ENCODE assay signal across 25 cellular contexts in the genomic region with DNA sequence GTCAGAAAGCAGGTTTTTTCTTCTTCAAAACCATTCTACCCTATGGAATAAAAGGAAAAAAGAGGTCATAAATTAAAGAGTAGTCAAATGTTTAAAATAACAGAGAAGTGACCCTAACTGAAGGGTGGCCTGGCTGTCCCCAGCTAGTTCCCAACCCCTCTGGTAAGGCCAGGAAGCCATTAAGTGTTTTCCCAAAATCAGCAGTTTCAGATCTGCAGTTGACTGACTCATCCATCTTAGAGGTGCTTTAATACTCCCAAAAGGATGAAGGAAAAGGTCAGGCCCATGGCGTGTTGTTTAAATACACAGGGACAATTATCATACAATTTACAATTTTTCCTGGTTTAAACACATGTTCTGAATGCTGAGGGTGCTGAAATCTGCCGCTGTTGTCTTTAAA.
"Had no signal": no experiment of that assay in that cellular context is flagged by ENCODE, and none has a peak within 500 bp of the region (broad histone marks: within the 10 kb centered on the region; RNA-seq: fewer than 3 reads in every experiment).

No MANE protein-coding gene starts in this region.

- H3K27me3 ChIP-seq: esophagus muscularis mucosa, foreskin keratinocyte, gastroesophageal sphincter, heart left ventricle, hepatocyte, stomach, testis, tibial artery had no signal

- H3K36me3 Mint-ChIP-seq: stimulated activated effector memory CD8-positive, alpha-beta T cell treated with anti-CD3 and anti-CD28 coated beads, Interleukin-12 subunit alpha, Interleukin-12 subunit beta, amount 100 ng/mL, for 72 hours had no signal

- H3K9me3 Mint-ChIP-seq: memory B cell; natural killer cell; stimulated activated effector memory CD8-positive, alpha-beta T cell treated with anti-CD3 and anti-CD28 coated beads, Interleukin-12 subunit alpha, Interleukin-12 subunit beta, amount 100 ng/mL, for 72 hours; type B pancreatic cell had no signal

- H3K4me1 ChIP-seq: foreskin keratinocyte, parathyroid adenoma, stomach, testis, tibial artery had no signal

- H3K27me3 Mint-ChIP-seq: progenitor cell of endocrine pancreas, type B pancreatic cell had no signal

- DNase-seq: effector CD4-positive, alpha-beta T cell; foreskin keratinocyte; heart left ventricle; kidney; natural killer cell; stimulated activated CD4-positive, alpha-beta T cell treated with anti-CD3 and anti-CD28 coated beads, Interleukin-2, amount 100 ng/mL, for 24 hours; stimulated activated CD4-positive, alpha-beta T cell treated with anti-CD3 and anti-CD28 coated beads, Interleukin-4, amount 100 ng/mL, for 24 hours; stimulated activated naive CD4-positive, alpha-beta T cell treated with Interleukin-2 at 50 U/mL for 16 hours; stomach; testis; tibial artery had no signal

- FAIRE-seq: kidney had no signal

- H3K27ac Mint-ChIP-seq: memory B cell, natural killer cell, type B pancreatic cell had no signal

- H3K4me1 Mint-ChIP-seq: memory B cell; natural killer cell; stimulated activated effector memory CD8-positive, alpha-beta T cell treated with anti-CD3 and anti-CD28 coated beads, Interleukin-12 subunit alpha, Interleukin-12 subunit beta, amount 100 ng/mL, for 72 hours had no signal

- H3K9me3 ChIP-seq: esophagus muscularis mucosa, gastroesophageal sphincter, heart left ventricle, stomach, testis, tibial artery had no signal

- H3K4me3 ChIP-seq: coronary artery, esophagus muscularis mucosa, gastroesophageal sphincter, heart left ventricle, hepatocyte, lung, smooth muscle cell, stomach, testis, tibial artery had no signal

- H3K4me2 ChIP-seq: hepatocyte, smooth muscle cell had no signal

- ATAC-seq: foreskin keratinocyte; gastroesophageal sphincter; heart left ventricle; left lobe of liver; natural killer cell; sciatic nerve; stimulated activated effector memory CD8-positive, alpha-beta T cell treated with anti-CD3 and anti-CD28 coated beads, Interleukin-12 subunit alpha, Interleukin-12 subunit beta, amount 100 ng/mL, for 72 hours had no signal

- H3K27ac ChIP-seq: coronary artery, epithelial cell of prostate, esophagus muscularis mucosa, foreskin keratinocyte, gastroesophageal sphincter, hepatocyte, parathyroid adenoma, stomach, testis, tibial artery had no signal

- H3K4me3 Mint-ChIP-seq: memory B cell; natural killer cell; stimulated activated effector memory CD8-positive, alpha-beta T cell treated with anti-CD3 and anti-CD28 coated beads, Interleukin-12 subunit alpha, Interleukin-12 subunit beta, amount 100 ng/mL, for 72 hours; type B pancreatic cell had no signal
